1 cellular context compared by ENCODE assay signal in the genomic region with DNA sequence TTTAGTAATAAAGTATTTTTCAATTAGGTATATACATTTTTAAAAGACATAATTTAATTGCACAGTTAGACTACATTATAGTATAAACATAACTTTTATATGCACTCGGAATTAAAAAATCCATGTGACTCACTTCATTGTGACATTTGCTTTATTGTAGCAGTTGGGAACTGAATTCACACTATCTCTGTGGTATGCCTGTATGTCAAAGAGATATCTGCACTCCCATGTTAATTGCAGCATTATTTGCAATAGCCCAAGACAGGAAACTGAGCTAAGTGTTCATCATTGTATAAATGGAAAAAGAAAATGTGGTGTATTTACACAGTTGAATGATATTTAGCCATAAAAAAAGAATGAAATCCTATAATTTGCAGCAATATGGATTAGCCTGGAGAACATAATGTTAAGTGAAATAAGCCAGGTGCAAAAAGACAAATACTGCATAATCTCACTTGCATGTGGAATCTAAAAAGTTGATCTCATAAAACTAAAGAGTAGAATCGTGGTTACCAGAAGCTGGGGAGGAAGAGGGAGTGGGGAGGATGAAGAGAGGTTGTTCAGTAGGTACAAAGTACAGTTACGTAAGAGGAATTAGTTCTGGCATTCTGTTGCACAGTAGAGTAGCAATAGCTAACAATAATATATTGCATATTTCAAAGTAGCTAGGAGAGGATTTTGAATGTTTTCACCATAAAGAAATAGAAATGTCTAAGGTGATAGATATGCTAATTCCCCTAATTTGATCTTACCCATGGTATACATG.
TF ChIP-seq lines count a peak whose summit lies in the region.

No MANE protein-coding gene starts in this region.

TF ChIP-seq in GM23338, 12 proteins besides CTCF, POLR2A, EP300 and RAD21 (continued from another document):
- TF ChIP-seq POLR2AphosphoS5 (IDR thresholded peaks at IDR 0.05; ENCODE audit: low read depth), result no peak
- no peak for TF ChIP-seq NANOG (IDR thresholded peaks at IDR 0.05; ENCODE audit: borderline replicate concordance)
